17 cellular contexts compared by ENCODE assay signal in the genomic region with DNA sequence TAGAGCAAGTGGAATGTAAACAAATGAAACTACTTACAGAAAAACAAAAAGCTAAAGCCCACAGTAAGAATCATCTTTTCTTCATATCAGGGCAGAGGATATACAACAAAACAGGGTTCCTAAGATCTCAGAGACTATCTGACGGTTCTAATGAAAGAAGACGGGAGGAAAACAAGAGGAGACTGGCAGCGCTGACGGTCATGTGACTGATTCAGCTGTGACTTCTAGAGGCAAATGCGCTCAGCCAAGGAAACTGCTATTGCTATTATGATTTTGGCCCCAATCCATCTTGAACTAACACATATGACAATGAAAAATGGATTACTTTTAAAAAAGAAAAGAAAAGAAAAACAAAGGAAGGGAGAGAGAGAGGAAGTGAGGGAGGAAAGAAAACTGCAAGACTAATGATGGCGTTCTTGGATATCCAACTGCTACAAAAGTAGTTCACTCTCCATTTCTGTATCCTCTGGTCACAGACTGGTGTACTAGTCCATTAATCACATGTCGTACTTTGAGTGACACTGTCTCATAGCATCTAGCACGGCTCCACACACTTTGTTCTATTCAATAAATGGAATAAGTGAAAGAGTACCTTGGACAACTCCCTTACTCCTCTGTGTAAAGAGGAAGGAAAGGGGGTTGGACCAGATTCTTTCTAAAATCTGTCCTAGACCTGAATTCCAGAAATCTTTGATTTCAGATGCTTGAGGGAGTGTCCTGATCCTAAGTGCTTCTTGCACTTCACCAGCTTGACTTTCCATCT.
A peak's percentile ranks its signal among the peaks of the same experiment; 100 is the strongest.
DNase-seq lines count a peak whose midpoint lies in the region; ATAC-seq and TF ChIP-seq lines count a peak whose summit lies in the region.
"Had no signal": no experiment of that assay in that cellular context is flagged by ENCODE, and none has a peak within 500 bp of the region (broad histone marks: within the 10 kb centered on the region; RNA-seq: fewer than 3 reads in every experiment).

No MANE protein-coding gene starts in this region.

- POLR2A ChIA-PET in OCI-LY7 (lab: Charles Lee) = interaction anchor here (0.7 to 3.7 kb wide), 7 partner anchors 11 to 86 kb away, joined by 3 to 27 read pairs (median 3); no protein-coding TSS in a partner anchor

- peaks cover 91% of the 10 kb centered on the region for H3K4me1 ChIP-seq in OCI-LY7 (ENCODE audit: insufficient read depth, low read length, poor library complexity, severe bottlenecking)
- H3K4me1 ChIP-seq: breast epithelium, foreskin keratinocyte had no signal

- H3K27ac ChIP-seq in OCI-LY7 (ENCODE audit: low read depth, low read length, poor library complexity, severe bottlenecking) = peak overlapping the region; percentile 29
- H3K27ac ChIP-seq: breast epithelium, foreskin keratinocyte, RWPE1 had no signal

- peak overlapping the region; percentile 42 for H3K27ac Mint-ChIP-seq in activated T-cell treated with anti-CD3 and anti-CD28 coated beads, Interleukin-2, amount 50 U/mL, for 72 hours
- H3K27ac Mint-ChIP-seq: endodermal cell had no signal

- no peak for DNase-seq in activated T-cell treated with anti-CD3 and anti-CD28 coated beads, Interleukin-2, amount 50 U/mL, for 72 hours
- DNase-seq in activated T-cell treated with anti-CD3 and anti-CD28 coated beads for 4 hours (no peak), OCI-LY7 (ENCODE audit: low spot score) (no peak), head of caudate nucleus (peak in 39 of 42 donors; percentile 18 to 85 (median 59)), superior temporal gyrus (ENCODE audit: extremely low spot score) (peak; percentile 83), NCI-H2196 treated with DMSO at 0.1 percent for 48 hours (lab: John Stamatoyannopoulos, UW; ENCODE audit: unreplicated experiment) (no peak), kidney glomerular epithelial cell (lab: John Stamatoyannopoulos, UW) (no peak), mucosa of gallbladder (ENCODE audit: low spot score) (no peak)
- DNase-seq: activated CD4-positive, alpha-beta memory T cell treated with anti-CD3 and anti-CD28 coated beads, Interleukin-2, amount 10 ng/mL, durations not matched to agents 7 days and 5 days; endodermal cell; foreskin keratinocyte; mammary epithelial cell; NCI-H526; stimulated activated naive CD4-positive, alpha-beta T cell; T1000 had no signal

- no peaks in the 10 kb centered on the region for H3K36me3 Mint-ChIP-seq in activated T-cell treated with anti-CD3 and anti-CD28 coated beads, Interleukin-2, amount 50 U/mL, for 72 hours (ENCODE audit: insufficient read depth in 2 of 2)

- H3K9me3 ChIP-seq in OCI-LY7 (ENCODE audit: low read length) = no peaks in the 10 kb centered on the region
- H3K9me3 ChIP-seq: breast epithelium had no signal

- H3K36me3 ChIP-seq in OCI-LY7 (ENCODE audit: insufficient read depth, low read length) = no peaks in the 10 kb centered on the region
- H3K36me3 ChIP-seq: breast epithelium had no signal

- peak overlapping the region; percentile 65 to 77 for H3K4me3 Mint-ChIP-seq in activated T-cell treated with anti-CD3 and anti-CD28 coated beads, Interleukin-2, amount 50 U/mL, for 72 hours
- H3K4me3 Mint-ChIP-seq: activated CD4-positive, alpha-beta memory T cell treated with anti-CD3 and anti-CD28 coated beads, Interleukin-2, amount 10 ng/mL, durations not matched to agents 7 days and 5 days; endodermal cell had no signal

- no peaks in the 10 kb centered on the region for H3K4me1 Mint-ChIP-seq in activated T-cell treated with anti-CD3 and anti-CD28 coated beads, Interleukin-2, amount 50 U/mL, for 72 hours (ENCODE audit: low read depth)
- H3K4me1 Mint-ChIP-seq: activated CD4-positive, alpha-beta memory T cell treated with anti-CD3 and anti-CD28 coated beads, Interleukin-2, amount 10 ng/mL, durations not matched to agents 7 days and 5 days had no signal

- TF ChIP-seq CTCF in OCI-LY7 (conservative IDR thresholded peaks at IDR 0.05; ENCODE audit: low read length) = no peak

- no peaks in the 10 kb centered on the region for H4K20me1 ChIP-seq in OCI-LY7 (ENCODE audit: insufficient read depth, low read length)

- BruUV-seq in OCI-LY7 (replicated peaks; lab: Mats Ljungman, UMichigan) = no TSS peak

- peak overlapping the region; percentile 53; the same call in 1 of the 2 replicates for H2AFZ ChIP-seq in OCI-LY7 (ENCODE audit: low read length)

- ATAC-seq in activated T-cell treated with anti-CD3 and anti-CD28 coated beads, Interleukin-2, amount 50 U/mL, for 72 hours (replicated peaks in 1 of 2) = no peak
- ATAC-seq: foreskin keratinocyte had no signal

- H3K27me3 Mint-ChIP-seq in activated T-cell treated with anti-CD3 and anti-CD28 coated beads, Interleukin-2, amount 50 U/mL, for 72 hours (ENCODE audit: low read depth) = no peaks in the 10 kb centered on the region
- H3K27me3 Mint-ChIP-seq: activated CD4-positive, alpha-beta memory T cell treated with anti-CD3 and anti-CD28 coated beads, Interleukin-2, amount 10 ng/mL, durations not matched to agents 7 days and 5 days had no signal

- peak overlapping the region; percentile 30 for H3K4me3 ChIP-seq in OCI-LY7 (ENCODE audit: low read depth, low read length, poor library complexity, severe bottlenecking)
- H3K4me3 ChIP-seq: breast epithelium had no signal

- CTCF ChIA-PET in OCI-LY7 (lab: Charles Lee; ENCODE audit: unreplicated experiment) = interaction anchor here (0.9 to 1.2 kb wide), 2 partner anchors 77 to 836 kb away, joined by 3 read pairs; no protein-coding TSS in a partner anchor

- H3K9me3 Mint-ChIP-seq in activated T-cell treated with anti-CD3 and anti-CD28 coated beads, Interleukin-2, amount 50 U/mL, for 72 hours = no peaks in the 10 kb centered on the region
- H3K9me3 Mint-ChIP-seq: activated CD4-positive, alpha-beta memory T cell treated with anti-CD3 and anti-CD28 coated beads, Interleukin-2, amount 10 ng/mL, durations not matched to agents 7 days and 5 days; endodermal cell had no signal

- intact Hi-C loops in OCI-LY7 (cut with micrococcal nuclease; ENCODE audit: unreplicated experiment) = loop anchor here (1.0 to 10.0 kb wide), 3 partner anchors 20 to 185 kb away; no protein-coding TSS in a partner anchor
- intact Hi-C loops in head of caudate nucleus (cut with DNase I) = loop anchor here (10.0 kb wide), 1 partner anchor 155 kb away; no protein-coding TSS in a partner anchor

- H3K79me2 ChIP-seq in OCI-LY7 (ENCODE audit: insufficient read depth, low read depth, low read length) = no peaks in the 10 kb centered on the region

- H3K4me2 ChIP-seq in OCI-LY7 (ENCODE audit: low read length) = peak overlapping the region; percentile 82

- H3K9me2 ChIP-seq in OCI-LY7 (ENCODE audit: insufficient read depth, low read length) = no peaks in the 10 kb centered on the region

Comparison
In these comparisons a context has a peak if more than half of its experiments do, and no peak if none do; other contexts are left out.
1. DNase-seq: peak in head of caudate nucleus (39 of 42) and superior temporal gyrus (single experiment); none in activated T-cell treated with anti-CD3 and anti-CD28 coated beads, Interleukin-2, amount 50 U/mL, for 72 hours (0 of 2), activated T-cell treated with anti-CD3 and anti-CD28 coated beads for 4 hours (single experiment), OCI-LY7 (single experiment), NCI-H2196 treated with DMSO at 0.1 percent for 48 hours (single experiment), kidney glomerular epithelial cell (single experiment) and mucosa of gallbladder (single experiment).